ENCODE assay signal across 8 cellular contexts in genomic region chr1:206507395-206508129, GRCh38. TPM values are rescaled to one million over a fixed set of nuclear protein-coding genes. Genes with fewer than 3 reads are reported as not detected.
DNase-seq lines count a peak whose midpoint lies in the region; ATAC-seq and TF ChIP-seq lines count a peak whose summit lies in the region.

Gene RASSF5 (plus strand): TSS chr1:206507531. CDS start chr1:206507603, 72 bp downstream.

- ATAC-seq in GM18502 (IDR thresholded peaks at IDR 0.05; ENCODE audit: poor library complexity, unreplicated experiment) (peak; percentile 65), HG02884 (IDR thresholded peaks at IDR 0.05; ENCODE audit: unreplicated experiment) (peak; percentile 56)
- ATAC-seq in naive thymus-derived CD8-positive, alpha-beta T cell, result peak; percentile 88 to 92

- peak within 1 kb of the TSS in 9 of 10 donors; percentile 32 to 75 (median 55) for H3K27ac Mint-ChIP-seq in naive thymus-derived CD8-positive, alpha-beta T cell

- no peaks in the 10 kb centered on the region for H3K9me3 ChIP-seq in esophagus squamous epithelium

- POLR2A ChIA-PET in naive thymus-derived CD8-positive, alpha-beta T cell (lab: Charles Lee), result interaction anchor here (0.6 to 3.0 kb wide), 13 partner anchors 8 to 105 kb away, joined by 3 to 18 read pairs (median 4); partner anchors contain the start of genes EIF2D and IKBKE

- no peaks in the 10 kb centered on the region for H3K36me3 ChIP-seq in esophagus squamous epithelium

- peaks cover 14 to 48% (median 40%) of the 10 kb centered on the region in 4 donors for H3K4me1 Mint-ChIP-seq in naive thymus-derived CD8-positive, alpha-beta T cell

- H3K4me3 Mint-ChIP-seq in naive thymus-derived CD8-positive, alpha-beta T cell, result peak within 1 kb of the TSS; percentile 72 to 91 (median 80)

- H3K4me1 ChIP-seq in esophagus squamous epithelium, result peaks cover 41 to 98% (median 58%) of the 10 kb centered on the region in 3 donors

- peak; percentile 21 for DNase-seq in NOMO-1 treated with dmso at 0.1 percent for 144 hours (lab: John Stamatoyannopoulos, UW; ENCODE audit: unreplicated experiment)
- peak; percentile 82 for DNase-seq in activated T-cell treated with anti-CD3 and anti-CD28 coated beads, Interleukin-2, amount 50 U/mL, for 1 hour
- peak; percentile 35 for DNase-seq in esophagus squamous epithelium (lab: John Stamatoyannopoulos, UW)
- DNase-seq in naive thymus-derived CD8-positive, alpha-beta T cell, result peak; percentile 65 to 89 (median 75)
- peak; percentile 61 to 76 (median 71) for DNase-seq in stimulated activated naive CD4-positive, alpha-beta T cell (lab: John Stamatoyannopoulos, UW)
- no peak for DNase-seq in NCI-H1048 (lab: John Stamatoyannopoulos, UW)

- peaks cover 9 to 29% (median 14%) of the 10 kb centered on the region in 5 donors for H3K27me3 Mint-ChIP-seq in naive thymus-derived CD8-positive, alpha-beta T cell

- peak within 1 kb of the TSS; percentile 85 to 93 (median 92) for H3K27ac ChIP-seq in esophagus squamous epithelium

- 0 to 4% methylated on average over 1 to 4 of the region's 88 CpGs for WGBS in esophagus squamous epithelium, 2 donors

- intact Hi-C loops in esophagus squamous epithelium (cut with DNase I), result no loop called here

- TF ChIP-seq POLR2A in esophagus squamous epithelium (IDR thresholded peaks at IDR 0.05), result peak in 2 of 4 donors; percentile 93

- TF ChIP-seq CTCF in esophagus squamous epithelium (IDR thresholded peaks at IDR 0.05), result no peak

- no peaks in the 10 kb centered on the region for H3K9me3 Mint-ChIP-seq in naive thymus-derived CD8-positive, alpha-beta T cell

- H3K36me3 Mint-ChIP-seq in naive thymus-derived CD8-positive, alpha-beta T cell, result no peaks in the 10 kb centered on the region

- peaks cover 0 to 8% (median 0%) of the 10 kb centered on the region in 4 donors for H3K27me3 ChIP-seq in esophagus squamous epithelium

- peak within 1 kb of the TSS; percentile 73 to 96 (median 88) for H3K4me3 ChIP-seq in esophagus squamous epithelium

RNA-seq across cellular contexts. Expression of gene RASSF5, which starts in this region (rescaled TPM):
- total RNA-seq in esophagus squamous epithelium, result 10 to 100 TPM; 29.2 to 85.3 (median 35.1) TPM
- 100 to 1,000 TPM; 224 to 229 TPM for total RNA-seq in naive thymus-derived CD8-positive, alpha-beta T cell
- 100 to 1,000 TPM; 233 to 358 (median 291) TPM for polyA plus RNA-seq in naive thymus-derived CD8-positive, alpha-beta T cell
